1 cellular context compared by ENCODE assay signal in the genomic region with DNA sequence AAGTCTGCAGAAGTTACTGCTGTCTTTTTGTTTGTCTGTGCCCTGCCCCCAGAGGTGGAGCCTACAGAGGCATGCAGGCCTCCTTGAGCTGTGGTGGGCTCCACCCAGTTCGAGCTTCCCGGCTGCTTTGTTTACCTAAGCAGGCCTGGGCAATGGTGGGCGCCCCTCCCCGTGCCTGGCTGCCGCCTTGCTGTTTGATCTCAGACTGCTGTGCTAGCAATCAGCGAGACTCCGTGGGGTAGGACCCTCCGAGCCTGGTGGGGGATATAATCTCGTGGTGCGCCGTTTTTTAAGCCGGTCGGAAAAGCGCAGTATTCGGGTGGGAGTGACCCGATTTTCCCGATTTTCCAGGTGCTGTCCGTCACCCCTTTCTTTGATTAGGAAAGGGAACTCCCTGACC.
TF ChIP-seq lines count a peak whose summit lies in the region.
"Not testable (repeated sequence)": the region's sequence is repeated elsewhere in the genome, so short reads cannot be mapped to it uniquely, and the experiment has no call there.

No MANE protein-coding gene starts in this region.

TF ChIP-seq in HepG2, 621 proteins besides CTCF, POLR2A, EP300 and RAD21 (continued from another document):
- 0 out of 2 replicates have a peak, but pooled peaks have one; percentile 36 for TF ChIP-seq BORCS8-MEF2B (CRISPR knock-in tag; IDR thresholded peaks at IDR 0.05)
- TF ChIP-seq, protein P1, sequence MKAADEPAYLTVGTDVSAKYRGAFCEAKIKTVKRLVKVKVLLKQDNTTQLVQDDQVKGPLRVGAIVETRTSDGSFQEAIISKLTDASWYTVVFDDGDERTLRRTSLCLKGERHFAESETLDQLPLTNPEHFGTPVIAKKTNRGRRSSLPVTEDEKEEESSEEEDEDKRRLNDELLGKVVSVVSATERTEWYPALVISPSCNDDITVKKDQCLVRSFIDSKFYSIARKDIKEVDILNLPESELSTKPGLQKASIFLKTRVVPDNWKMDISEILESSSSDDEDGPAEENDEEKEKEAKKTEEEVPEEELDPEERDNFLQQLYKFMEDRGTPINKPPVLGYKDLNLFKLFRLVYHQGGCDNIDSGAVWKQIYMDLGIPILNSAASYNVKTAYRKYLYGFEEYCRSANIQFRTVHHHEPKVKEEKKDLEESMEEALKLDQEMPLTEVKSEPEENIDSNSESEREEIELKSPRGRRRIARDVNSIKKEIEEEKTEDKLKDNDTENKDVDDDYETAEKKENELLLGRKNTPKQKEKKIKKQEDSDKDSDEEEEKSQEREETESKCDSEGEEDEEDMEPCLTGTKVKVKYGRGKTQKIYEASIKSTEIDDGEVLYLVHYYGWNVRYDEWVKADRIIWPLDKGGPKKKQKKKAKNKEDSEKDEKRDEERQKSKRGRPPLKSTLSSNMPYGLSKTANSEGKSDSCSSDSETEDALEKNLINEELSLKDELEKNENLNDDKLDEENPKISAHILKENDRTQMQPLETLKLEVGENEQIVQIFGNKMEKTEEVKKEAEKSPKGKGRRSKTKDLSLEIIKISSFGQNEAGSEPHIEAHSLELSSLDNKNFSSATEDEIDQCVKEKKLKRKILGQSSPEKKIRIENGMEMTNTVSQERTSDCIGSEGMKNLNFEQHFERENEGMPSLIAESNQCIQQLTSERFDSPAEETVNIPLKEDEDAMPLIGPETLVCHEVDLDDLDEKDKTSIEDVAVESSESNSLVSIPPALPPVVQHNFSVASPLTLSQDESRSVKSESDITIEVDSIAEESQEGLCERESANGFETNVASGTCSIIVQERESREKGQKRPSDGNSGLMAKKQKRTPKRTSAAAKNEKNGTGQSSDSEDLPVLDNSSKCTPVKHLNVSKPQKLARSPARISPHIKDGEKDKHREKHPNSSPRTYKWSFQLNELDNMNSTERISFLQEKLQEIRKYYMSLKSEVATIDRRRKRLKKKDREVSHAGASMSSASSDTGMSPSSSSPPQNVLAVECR (CRISPR knock-in tag; IDR thresholded peaks at IDR 0.05; ENCODE audit: borderline replicate concordance), result peak; percentile 34; the same call in 1 of the 2 replicates
- 0 out of 2 replicates have a peak, but pooled peaks have one; percentile 42 for TF ChIP-seq MTA1 (CRISPR knock-in tag; IDR thresholded peaks at IDR 0.05; ENCODE audit: borderline replicate concordance)
- peak; percentile 59 for TF ChIP-seq FOXK1 (CRISPR knock-in tag; IDR thresholded peaks at IDR 0.05; ENCODE audit: borderline replicate concordance, low read depth)
- TF ChIP-seq KLF16 (CRISPR knock-in tag; IDR thresholded peaks at IDR 0.05), result 0 out of 4 replicates have a peak, but pooled peaks of 1 of the 2 experiments have one; percentile 31
- 0 out of 2 replicates have a peak, but pooled peaks have one; percentile 48 for TF ChIP-seq HOXA3 (CRISPR knock-in tag; IDR thresholded peaks at IDR 0.05)
- 0 out of 2 replicates have a peak, but pooled peaks have one; percentile 29 for TF ChIP-seq KDM2A (CRISPR knock-in tag; IDR thresholded peaks at IDR 0.05; ENCODE audit: borderline replicate concordance, low read depth)
- not testable (repeated sequence) for TF ChIP-seq MAZ (IDR thresholded peaks at IDR 0.05; ENCODE audit: borderline replicate concordance, low read depth, low read length)
- TF ChIP-seq MAZ (CRISPR knock-in tag; IDR thresholded peaks at IDR 0.05; ENCODE audit: low read depth), result peak; percentile 28; the same call in 1 of the 2 replicates
- TF ChIP-seq YEATS2 (CRISPR knock-in tag; IDR thresholded peaks at IDR 0.05; ENCODE audit: borderline replicate concordance), result peak; percentile 32; the same call in 1 of the 2 replicates
- 0 out of 2 replicates have a peak, but pooled peaks have one; percentile 28 for TF ChIP-seq HDAC1 (CRISPR knock-in tag; IDR thresholded peaks at IDR 0.05)
- TF ChIP-seq, protein P2, sequence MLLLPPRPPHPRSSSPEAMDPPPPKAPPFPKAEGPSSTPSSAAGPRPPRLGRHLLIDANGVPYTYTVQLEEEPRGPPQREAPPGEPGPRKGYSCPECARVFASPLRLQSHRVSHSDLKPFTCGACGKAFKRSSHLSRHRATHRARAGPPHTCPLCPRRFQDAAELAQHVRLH (CRISPR knock-in tag; IDR thresholded peaks at IDR 0.05; ENCODE audit: borderline replicate concordance, low read depth), result 0 out of 2 replicates have a peak, but pooled peaks have one; percentile 24
- TF ChIP-seq, protein P3, sequence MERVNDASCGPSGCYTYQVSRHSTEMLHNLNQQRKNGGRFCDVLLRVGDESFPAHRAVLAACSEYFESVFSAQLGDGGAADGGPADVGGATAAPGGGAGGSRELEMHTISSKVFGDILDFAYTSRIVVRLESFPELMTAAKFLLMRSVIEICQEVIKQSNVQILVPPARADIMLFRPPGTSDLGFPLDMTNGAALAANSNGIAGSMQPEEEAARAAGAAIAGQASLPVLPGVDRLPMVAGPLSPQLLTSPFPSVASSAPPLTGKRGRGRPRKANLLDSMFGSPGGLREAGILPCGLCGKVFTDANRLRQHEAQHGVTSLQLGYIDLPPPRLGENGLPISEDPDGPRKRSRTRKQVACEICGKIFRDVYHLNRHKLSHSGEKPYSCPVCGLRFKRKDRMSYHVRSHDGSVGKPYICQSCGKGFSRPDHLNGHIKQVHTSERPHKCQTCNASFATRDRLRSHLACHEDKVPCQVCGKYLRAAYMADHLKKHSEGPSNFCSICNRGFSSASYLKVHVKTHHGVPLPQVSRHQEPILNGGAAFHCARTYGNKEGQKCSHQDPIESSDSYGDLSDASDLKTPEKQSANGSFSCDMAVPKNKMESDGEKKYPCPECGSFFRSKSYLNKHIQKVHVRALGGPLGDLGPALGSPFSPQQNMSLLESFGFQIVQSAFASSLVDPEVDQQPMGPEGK (CRISPR knock-in tag; IDR thresholded peaks at IDR 0.05), result peak; percentile 47
